ENCODE assay signal across 8 cellular contexts in genomic region chr5:180208038-180208434, GRCh38. TPM values are rescaled to one million over a fixed set of nuclear protein-coding genes. Genes with fewer than 3 reads are reported as not detected.
DNase-seq lines count a peak whose midpoint lies in the region; ATAC-seq and TF ChIP-seq lines count a peak whose summit lies in the region.

No MANE protein-coding gene starts in this region.

- no peak for TF ChIP-seq EP300 in stomach (IDR thresholded peaks at IDR 0.05)

- no peak for ATAC-seq in activated naive CD4-positive, alpha-beta T cell treated with anti-CD3 and anti-CD28 coated beads, Interleukin-2, amount 50 U/mL, for 72 hours

- peak overlapping the region; percentile 55 for H3K4me3 Mint-ChIP-seq in activated naive CD4-positive, alpha-beta T cell treated with anti-CD3 and anti-CD28 coated beads for 36 hours
- peak overlapping the region; percentile 13 for H3K4me3 Mint-ChIP-seq in activated CD4-positive, alpha-beta memory T cell treated with anti-CD3 and anti-CD28 coated beads, Interleukin-2, amount 10 ng/mL, durations not matched to agents 7 days and 5 days

- intact Hi-C loops in activated naive CD4-positive, alpha-beta T cell treated with anti-CD3 and anti-CD28 coated beads for 36 hours (cut with micrococcal nuclease) = loop anchor here (5.0 kb wide), 1 partner anchor 81 kb away; no protein-coding TSS in a partner anchor
- intact Hi-C loops in stomach (cut with DNase I; ENCODE audit: low total_unique reads) = no loop called here

- H3K27ac Mint-ChIP-seq in activated naive CD4-positive, alpha-beta T cell treated with anti-CD3 and anti-CD28 coated beads for 36 hours = no peak overlapping the region
- no peak overlapping the region for H3K27ac Mint-ChIP-seq in activated naive CD4-positive, alpha-beta T cell treated with anti-CD3 and anti-CD28 coated beads, Interleukin-2, amount 50 U/mL, for 72 hours
- no peak overlapping the region for H3K27ac Mint-ChIP-seq in activated CD4-positive, alpha-beta memory T cell treated with anti-CD3 and anti-CD28 coated beads, Interleukin-2, amount 10 ng/mL, durations not matched to agents 7 days and 5 days

- H3K27me3 Mint-ChIP-seq in activated naive CD4-positive, alpha-beta T cell treated with anti-CD3 and anti-CD28 coated beads for 36 hours (ENCODE audit: low read depth) = peaks cover 38% of the 10 kb centered on the region
- peaks cover 22% of the 10 kb centered on the region for H3K27me3 Mint-ChIP-seq in activated CD4-positive, alpha-beta memory T cell treated with anti-CD3 and anti-CD28 coated beads, Interleukin-2, amount 10 ng/mL, durations not matched to agents 7 days and 5 days

- WGBS in stomach, 5 donors = 27 to 37% (median 32%) methylated on average over 14 of the region's 14 CpGs

- H3K4me1 ChIP-seq in stomach = peaks cover 7 to 16% (median 11%) of the 10 kb centered on the region in 4 donors

- peaks cover 5% of the 10 kb centered on the region for H3K4me1 Mint-ChIP-seq in activated naive CD4-positive, alpha-beta T cell treated with anti-CD3 and anti-CD28 coated beads for 36 hours (ENCODE audit: low read depth)
- H3K4me1 Mint-ChIP-seq in activated CD4-positive, alpha-beta memory T cell treated with anti-CD3 and anti-CD28 coated beads, Interleukin-2, amount 10 ng/mL, durations not matched to agents 7 days and 5 days = peaks cover 15% of the 10 kb centered on the region

- no peak for DNase-seq in activated naive CD4-positive, alpha-beta T cell treated with anti-CD3 and anti-CD28 coated beads for 36 hours
- DNase-seq in activated naive CD4-positive, alpha-beta T cell treated with anti-CD3 and anti-CD28 coated beads, Interleukin-2, amount 50 U/mL, for 72 hours (ENCODE audit: low spot score in 2 of 2) = no peak
- no peak for DNase-seq in activated CD4-positive, alpha-beta memory T cell treated with anti-CD3 and anti-CD28 coated beads, Interleukin-2, amount 10 ng/mL, durations not matched to agents 7 days and 5 days
- DNase-seq in stomach (no peak), NCI-H1436 (lab: John Stamatoyannopoulos, UW) (no peak), C1 segment of cervical spinal cord (lab: John Stamatoyannopoulos, UW) (no peak), dedifferentiated amniotic fluid mesenchymal stem cell (ENCODE audit: extremely low spot score) (no peak)

- H3K27me3 ChIP-seq in stomach = peaks cover 0 to 60% (median 23%) of the 10 kb centered on the region in 3 donors

- peaks cover 2% of the 10 kb centered on the region for H3K9me3 ChIP-seq in iPS-18c (ENCODE audit: control insufficient read depth, insufficient read depth, low read length)
- H3K9me3 ChIP-seq in stomach = no peaks in the 10 kb centered on the region

- no peak for TF ChIP-seq POLR2A in stomach (IDR thresholded peaks at IDR 0.05)

- no peaks in the 10 kb centered on the region for H3K36me3 Mint-ChIP-seq in activated naive CD4-positive, alpha-beta T cell treated with anti-CD3 and anti-CD28 coated beads for 36 hours (ENCODE audit: low read depth)
- H3K36me3 Mint-ChIP-seq in activated naive CD4-positive, alpha-beta T cell treated with anti-CD3 and anti-CD28 coated beads, Interleukin-2, amount 50 U/mL, for 72 hours = peaks cover 0 to 5% of the 10 kb centered on the region in 2 donors
- H3K36me3 Mint-ChIP-seq in activated CD4-positive, alpha-beta memory T cell treated with anti-CD3 and anti-CD28 coated beads, Interleukin-2, amount 10 ng/mL, durations not matched to agents 7 days and 5 days (ENCODE audit: low read depth) = peaks cover 3% of the 10 kb centered on the region

- H3K4me3 ChIP-seq in iPS-18c (ENCODE audit: insufficient read depth, low read depth, low read length) = peak overlapping the region; percentile 43; the same call in 1 of the 2 replicates
- peak overlapping the region in 3 of 4 donors; percentile 37 to 47 (median 44) for H3K4me3 ChIP-seq in stomach

- H3K27ac ChIP-seq in stomach = no peak overlapping the region

- CTCF ChIA-PET in activated naive CD4-positive, alpha-beta T cell treated with anti-CD3 and anti-CD28 coated beads for 36 hours (lab: Charles Lee) = interaction anchor here (0.6 to 2.3 kb wide), 6 partner anchors 8 to 131 kb away, joined by 3 to 7 read pairs (median 4); no protein-coding TSS in a partner anchor
- CTCF ChIA-PET in activated CD4-positive, alpha-beta memory T cell treated with anti-CD3 and anti-CD28 coated beads, Interleukin-2, amount 10 ng/mL, durations not matched to agents 7 days and 5 days (lab: Charles Lee) = interaction anchor here (2.3 kb wide), 1 partner anchor 108 kb away, joined by 9 read pairs; no protein-coding TSS in a partner anchor

- POLR2A ChIA-PET in activated CD4-positive, alpha-beta memory T cell treated with anti-CD3 and anti-CD28 coated beads, Interleukin-2, amount 10 ng/mL, durations not matched to agents 7 days and 5 days (lab: Charles Lee) = no interaction called here

- H3K36me3 ChIP-seq in stomach = no peaks in the 10 kb centered on the region

- no peak for TF ChIP-seq CTCF in stomach (IDR thresholded peaks at IDR 0.05)

- H3K9me3 Mint-ChIP-seq in activated naive CD4-positive, alpha-beta T cell treated with anti-CD3 and anti-CD28 coated beads for 36 hours = no peaks in the 10 kb centered on the region
- H3K9me3 Mint-ChIP-seq in activated naive CD4-positive, alpha-beta T cell treated with anti-CD3 and anti-CD28 coated beads, Interleukin-2, amount 50 U/mL, for 72 hours = no peaks in the 10 kb centered on the region
- no peaks in the 10 kb centered on the region for H3K9me3 Mint-ChIP-seq in activated CD4-positive, alpha-beta memory T cell treated with anti-CD3 and anti-CD28 coated beads, Interleukin-2, amount 10 ng/mL, durations not matched to agents 7 days and 5 days

RNA-seq across cellular contexts. Expression of gene RASGEF1C, which starts 1.0 kb away (rescaled TPM):
- total RNA-seq in activated naive CD4-positive, alpha-beta T cell treated with anti-CD3 and anti-CD28 coated beads for 36 hours = not detected
- total RNA-seq in activated naive CD4-positive, alpha-beta T cell treated with anti-CD3 and anti-CD28 coated beads, Interleukin-2, amount 50 U/mL, for 72 hours = not detected
- not detected for total RNA-seq in activated CD4-positive, alpha-beta memory T cell treated with anti-CD3 and anti-CD28 coated beads, Interleukin-2, amount 10 ng/mL, durations not matched to agents 7 days and 5 days
- 1 to 10 TPM in 2 of 5 donors, not detected in 3; 1.5 to 6.8 TPM for total RNA-seq in stomach
- polyA plus RNA-seq in stomach = under 1 TPM in 2 of 3 donors, not detected in 1; 0.20 to 0.25 TPM
